Comparison of ENCODE assay signal across 9 cellular contexts in the genomic region with DNA sequence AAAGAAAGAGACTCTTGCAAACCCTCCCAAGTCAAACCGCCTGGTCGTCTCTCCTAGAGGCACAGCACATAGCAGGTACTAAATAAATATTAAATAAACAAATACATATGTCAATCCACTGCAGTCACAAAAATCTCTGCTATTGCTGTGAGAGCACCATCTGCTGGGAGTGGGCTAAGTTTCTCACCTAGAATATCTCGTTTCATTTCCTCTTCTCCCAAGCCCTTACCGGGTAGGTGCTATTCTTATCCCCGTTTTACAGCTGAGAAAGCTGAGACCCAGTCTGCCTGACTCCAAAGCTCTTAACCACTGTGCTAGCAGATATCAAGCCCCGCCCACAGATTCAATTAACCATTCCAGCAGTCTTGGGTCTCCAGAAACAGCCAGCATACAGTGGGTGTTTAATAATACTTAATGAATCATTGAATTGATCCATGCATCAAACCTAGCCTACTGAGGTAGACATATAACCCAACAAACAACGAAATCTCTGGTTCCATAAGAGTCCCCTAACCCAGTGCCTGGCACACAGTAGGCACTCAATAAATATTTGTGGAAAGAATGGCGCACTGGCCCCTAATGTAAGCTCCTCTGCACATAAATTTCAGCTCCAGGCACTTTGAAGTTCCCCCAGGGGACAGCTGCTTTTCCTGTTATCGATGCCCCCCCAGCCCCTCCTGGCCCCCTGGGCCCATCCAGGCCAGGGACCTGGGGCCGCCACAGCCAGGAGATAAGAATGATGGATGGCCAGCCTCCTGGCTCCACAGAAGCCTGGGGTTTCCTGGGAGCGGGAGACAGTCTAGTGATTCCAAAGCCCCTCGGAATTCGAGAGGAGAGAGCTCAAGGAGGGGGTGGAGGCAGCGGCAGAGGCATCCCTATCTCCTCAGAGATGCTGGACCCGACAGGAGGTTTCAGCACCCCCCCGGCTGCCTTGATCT.
DNase-seq lines count a peak whose midpoint lies in the region; ATAC-seq and TF ChIP-seq lines count a peak whose summit lies in the region.
"Had no signal": no experiment of that assay in that cellular context is flagged by ENCODE, and none has a peak within 500 bp of the region (broad histone marks: within the 10 kb centered on the region; RNA-seq: fewer than 3 reads in every experiment).

No MANE protein-coding gene starts in this region.

- no peaks in the 10 kb centered on the region for H3K36me3 ChIP-seq in brain microvascular endothelial cell (replicated peaks)

- H3K4me3 ChIP-seq in brain microvascular endothelial cell (ENCODE audit: low read depth, low read length): no peak overlapping the region

- H3K27me3 ChIP-seq in brain microvascular endothelial cell (replicated peaks): peaks cover 11% of the 10 kb centered on the region

- ATAC-seq in GM19467 (IDR thresholded peaks at IDR 0.05; ENCODE audit: unreplicated experiment) (peak; percentile 94), HG03342 (IDR thresholded peaks at IDR 0.05; ENCODE audit: unreplicated experiment) (peak; percentile 96)

- peak; percentile 28 for TF ChIP-seq CTCF in brain microvascular endothelial cell (IDR thresholded peaks at IDR 0.05; ENCODE audit: low read depth, low read length, missing control alignments)

- in situ Hi-C loops in brain microvascular endothelial cell (cut with HindIII; ENCODE audit: low pct_ligation_motif_present, low sequenced_read_pairs): no loop called here

- no peak overlapping the region for H3K27ac ChIP-seq in brain microvascular endothelial cell

- intact Hi-C loops in head of caudate nucleus (cut with DNase I): no loop called here

- DNase-seq in ELR (ENCODE audit: low read depth) (peak; percentile 5), brain microvascular endothelial cell (no peak), head of caudate nucleus (no peak), NCI-H510A treated with DMSO at 0.1 percent for 48 hours (lab: John Stamatoyannopoulos, UW) (no peak), inferior parietal cortex (ENCODE audit: extremely low spot score) (no peak), NCI-H187 treated with DMSO at 0.1 percent for 48 hours (lab: John Stamatoyannopoulos, UW) (no peak)
- DNase-seq: GOT3 had no signal
